Comparison of ENCODE assay signal across 8 cellular contexts in the genomic region with DNA sequence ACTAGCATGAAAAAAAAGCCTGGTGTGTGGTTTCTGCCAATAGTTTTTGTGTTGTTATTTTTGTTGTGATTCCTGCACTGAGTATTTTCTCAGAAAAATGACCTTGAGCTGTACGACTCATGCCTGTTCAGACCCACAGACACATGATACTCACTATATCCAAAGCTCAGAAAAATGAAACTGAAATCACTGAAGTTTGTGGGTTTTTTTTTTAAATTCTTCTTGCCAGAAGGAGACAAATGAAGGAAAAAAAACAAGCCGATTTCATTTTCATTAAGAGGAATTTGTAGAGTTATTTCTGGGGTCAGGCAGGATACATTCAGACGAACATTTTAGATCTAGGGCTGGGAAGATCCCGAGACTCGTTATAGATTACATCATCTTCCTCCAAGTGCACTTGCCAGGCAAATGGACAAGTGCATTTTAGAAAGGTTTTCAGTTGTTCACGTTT.
DNase-seq lines count a peak whose midpoint lies in the region; ATAC-seq and TF ChIP-seq lines count a peak whose summit lies in the region.

No MANE protein-coding gene starts in this region.

- H3F3A ChIP-seq in GM23338 (replicated peaks; ENCODE audit: low read depth): no peaks in the 10 kb centered on the region

- H3K4me1 ChIP-seq in RWPE2 (ENCODE audit: insufficient read depth, poor library complexity, severe bottlenecking): peaks cover 59% of the 10 kb centered on the region
- peaks cover 31% of the 10 kb centered on the region for H3K4me1 ChIP-seq in stomach smooth muscle (ENCODE audit: control insufficient read depth, insufficient read depth, low read length)
- no peaks in the 10 kb centered on the region for H3K4me1 ChIP-seq in GM23338 (ENCODE audit: insufficient read depth)

- H3K27me3 ChIP-seq in RWPE2 (ENCODE audit: insufficient read depth, poor library complexity, severe bottlenecking) (no peaks in the 10 kb centered on the region), stomach smooth muscle (ENCODE audit: control insufficient read depth in 1 of 2, insufficient read depth in 2 of 2, low read length in 2 of 2) (no peaks in the 10 kb centered on the region), GM23338 (ENCODE audit: insufficient read depth) (no peaks in the 10 kb centered on the region)

- no peaks in the 10 kb centered on the region for H3K9me3 Mint-ChIP-seq in activated T-cell treated with anti-CD3 and anti-CD28 coated beads, Interleukin-2, amount 50 U/mL, for 24 hours
- peaks cover 11% of the 10 kb centered on the region; the same call in 2 of the 3 replicates for H3K9me3 Mint-ChIP-seq in GM23338

- peaks cover 65% of the 10 kb centered on the region for H3K4me1 Mint-ChIP-seq in activated T-cell treated with anti-CD3 and anti-CD28 coated beads, Interleukin-2, amount 50 U/mL, for 24 hours (ENCODE audit: low read depth)
- H3K4me1 Mint-ChIP-seq in GM23338: peaks cover 8% of the 10 kb centered on the region; the same call in 2 of the 3 replicates

- no peaks in the 10 kb centered on the region for H3K79me2 ChIP-seq in GM23338 (replicated peaks; ENCODE audit: insufficient read depth)

- H3K36me3 Mint-ChIP-seq in activated T-cell treated with anti-CD3 and anti-CD28 coated beads, Interleukin-2, amount 50 U/mL, for 24 hours (ENCODE audit: low read depth): no peaks in the 10 kb centered on the region
- H3K36me3 Mint-ChIP-seq in GM23338 (ENCODE audit: low read depth): no peaks in the 10 kb centered on the region

- peak overlapping the region; percentile 84 for H3K27ac Mint-ChIP-seq in activated T-cell treated with anti-CD3 and anti-CD28 coated beads, Interleukin-2, amount 50 U/mL, for 24 hours
- no peak overlapping the region for H3K27ac Mint-ChIP-seq in GM23338

- H4K20me1 ChIP-seq in GM23338 (replicated peaks; ENCODE audit: insufficient read depth): no peaks in the 10 kb centered on the region

- H2AFZ ChIP-seq in GM23338: no peak overlapping the region; the same call in 1 of the 2 replicates

- DNase-seq in activated T-cell treated with anti-CD3 and anti-CD28 coated beads, Interleukin-2, amount 50 U/mL, for 24 hours: no peak
- no peak for DNase-seq in activated T-cell treated with anti-CD3 and anti-CD28 coated beads, Interleukin-2, amount 50 U/mL, for 48 hours
- DNase-seq in RWPE2 (ENCODE audit: low spot score) (no peak), fibroblast of pulmonary artery (ENCODE audit: low read depth) (peak; percentile 60), NCI-H748 treated with DMSO at 0.1 percent for 48 hours (lab: John Stamatoyannopoulos, UW) (no peak), KG1 (lab: John Stamatoyannopoulos, UW) (no peak), GM23338 (ENCODE audit: low spot score) (no peak)

- H3K4me2 ChIP-seq in GM23338: no peak overlapping the region

- H3K4me3 Mint-ChIP-seq in activated T-cell treated with anti-CD3 and anti-CD28 coated beads, Interleukin-2, amount 50 U/mL, for 24 hours: peak overlapping the region; percentile 57
- H3K4me3 Mint-ChIP-seq in GM23338: no peak overlapping the region

- no peaks in the 10 kb centered on the region for H3K9me3 ChIP-seq in RWPE2 (ENCODE audit: severe bottlenecking)
- H3K9me3 ChIP-seq in stomach smooth muscle (ENCODE audit: control insufficient read depth in 2 of 2, low read length in 2 of 2): no peaks in the 10 kb centered on the region

- ATAC-seq in RWPE2 (ENCODE audit: low read depth) (no peak; the same call in 2 of the 3 replicates), GM23338 (no peak)

- H3K27me3 Mint-ChIP-seq in activated T-cell treated with anti-CD3 and anti-CD28 coated beads, Interleukin-2, amount 50 U/mL, for 24 hours: no peaks in the 10 kb centered on the region
- peaks cover 2% of the 10 kb centered on the region for H3K27me3 Mint-ChIP-seq in GM23338 (ENCODE audit: insufficient read depth, low read depth, poor library complexity)

- no peaks in the 10 kb centered on the region for H3K9me2 ChIP-seq in GM23338 (ENCODE audit: insufficient read depth)

- peak overlapping the region; percentile 62 to 64 for H3K9ac ChIP-seq in stomach smooth muscle (ENCODE audit: low read length in 2 of 2)

- H3K36me3 ChIP-seq in RWPE2 (ENCODE audit: low read depth) (no peaks in the 10 kb centered on the region), stomach smooth muscle (ENCODE audit: control insufficient read depth in 2 of 2, insufficient read depth in 2 of 2, low read length in 2 of 2) (no peaks in the 10 kb centered on the region), GM23338 (ENCODE audit: insufficient read depth) (no peaks in the 10 kb centered on the region)

- H3K4me3 ChIP-seq in RWPE2 (ENCODE audit: severe bottlenecking) (peak overlapping the region; percentile 14), fibroblast of pulmonary artery (replicated peaks; ENCODE audit: low read depth, low read length) (peak overlapping the region; percentile 26), stomach smooth muscle (ENCODE audit: low read length in 2 of 2) (peak overlapping the region; percentile 54 to 57), GM23338 (no peak overlapping the region)

- TF ChIP-seq CTCF in RWPE2 (IDR thresholded peaks at IDR 0.05; ENCODE audit: poor library complexity, severe bottlenecking) (no peak), fibroblast of pulmonary artery (IDR thresholded peaks at IDR 0.05; ENCODE audit: low read length, missing control alignments) (no peak), GM23338 (conservative IDR thresholded peaks at IDR 0.05; ENCODE audit: low read depth in 2 of 2) (no peak)

- peak overlapping the region; percentile 89 for H3K27ac ChIP-seq in RWPE2 (ENCODE audit: poor library complexity, severe bottlenecking)
- H3K27ac ChIP-seq in stomach smooth muscle (ENCODE audit: low read length): no peak overlapping the region
- H3K27ac ChIP-seq in GM23338 (ENCODE audit: low read depth): no peak overlapping the region

TF ChIP-seq in GM23338, 12 proteins besides CTCF, POLR2A, EP300 and RAD21 (continues in another document):
- TF ChIP-seq, protein P1, sequence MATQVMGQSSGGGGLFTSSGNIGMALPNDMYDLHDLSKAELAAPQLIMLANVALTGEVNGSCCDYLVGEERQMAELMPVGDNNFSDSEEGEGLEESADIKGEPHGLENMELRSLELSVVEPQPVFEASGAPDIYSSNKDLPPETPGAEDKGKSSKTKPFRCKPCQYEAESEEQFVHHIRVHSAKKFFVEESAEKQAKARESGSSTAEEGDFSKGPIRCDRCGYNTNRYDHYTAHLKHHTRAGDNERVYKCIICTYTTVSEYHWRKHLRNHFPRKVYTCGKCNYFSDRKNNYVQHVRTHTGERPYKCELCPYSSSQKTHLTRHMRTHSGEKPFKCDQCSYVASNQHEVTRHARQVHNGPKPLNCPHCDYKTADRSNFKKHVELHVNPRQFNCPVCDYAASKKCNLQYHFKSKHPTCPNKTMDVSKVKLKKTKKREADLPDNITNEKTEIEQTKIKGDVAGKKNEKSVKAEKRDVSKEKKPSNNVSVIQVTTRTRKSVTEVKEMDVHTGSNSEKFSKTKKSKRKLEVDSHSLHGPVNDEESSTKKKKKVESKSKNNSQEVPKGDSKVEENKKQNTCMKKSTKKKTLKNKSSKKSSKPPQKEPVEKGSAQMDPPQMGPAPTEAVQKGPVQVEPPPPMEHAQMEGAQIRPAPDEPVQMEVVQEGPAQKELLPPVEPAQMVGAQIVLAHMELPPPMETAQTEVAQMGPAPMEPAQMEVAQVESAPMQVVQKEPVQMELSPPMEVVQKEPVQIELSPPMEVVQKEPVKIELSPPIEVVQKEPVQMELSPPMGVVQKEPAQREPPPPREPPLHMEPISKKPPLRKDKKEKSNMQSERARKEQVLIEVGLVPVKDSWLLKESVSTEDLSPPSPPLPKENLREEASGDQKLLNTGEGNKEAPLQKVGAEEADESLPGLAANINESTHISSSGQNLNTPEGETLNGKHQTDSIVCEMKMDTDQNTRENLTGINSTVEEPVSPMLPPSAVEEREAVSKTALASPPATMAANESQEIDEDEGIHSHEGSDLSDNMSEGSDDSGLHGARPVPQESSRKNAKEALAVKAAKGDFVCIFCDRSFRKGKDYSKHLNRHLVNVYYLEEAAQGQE (IDR thresholded peaks at IDR 0.05; ENCODE audit: unreplicated experiment): no peak
- TF ChIP-seq JUNB (IDR thresholded peaks at IDR 0.05; ENCODE audit: unreplicated experiment): no peak
- no peak for TF ChIP-seq STAT1 (IDR thresholded peaks at IDR 0.05; ENCODE audit: unreplicated experiment)
- TF ChIP-seq EZH2 (IDR thresholded peaks at IDR 0.05; ENCODE audit: low read depth, unreplicated experiment): no peak
- no peak for TF ChIP-seq EZH2phosphoT487 (IDR thresholded peaks at IDR 0.05; ENCODE audit: unreplicated experiment)
- TF ChIP-seq ETS1 (IDR thresholded peaks at IDR 0.05): no peak
- no peak for TF ChIP-seq ZNF331 (CRISPR knock-in tag; IDR thresholded peaks at IDR 0.05; ENCODE audit: low read depth)
